Comparison of ENCODE assay signal across 18 cellular contexts in the genomic region with DNA sequence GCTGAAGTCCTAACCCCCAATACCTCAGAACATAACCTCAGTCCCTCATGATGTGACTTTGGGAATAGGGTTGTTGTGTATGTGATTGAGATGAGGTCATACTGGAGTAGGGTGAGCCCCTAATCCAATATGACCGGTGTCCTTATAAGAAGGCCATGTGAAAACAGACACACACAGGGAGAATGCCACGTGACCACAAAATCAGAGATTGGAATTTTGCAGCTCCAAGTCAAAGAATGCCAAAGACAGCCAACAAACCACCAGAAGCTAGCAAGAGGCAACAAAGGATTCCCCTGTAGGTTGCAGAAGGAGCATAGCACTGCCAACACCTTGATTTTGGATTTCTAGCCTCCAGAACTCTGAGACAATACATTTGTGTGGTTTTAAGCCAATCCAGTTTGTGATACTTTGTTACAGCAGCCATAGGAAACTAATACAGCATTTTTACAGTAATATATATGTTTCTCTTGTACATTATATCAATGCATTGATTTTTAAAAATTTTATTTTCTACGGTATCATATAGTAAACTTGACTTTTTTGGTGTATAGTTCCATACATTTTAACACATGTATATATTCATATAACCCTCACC.
"Had no signal": no experiment of that assay in that cellular context is flagged by ENCODE, and none has a peak within 500 bp of the region (broad histone marks: within the 10 kb centered on the region; RNA-seq: fewer than 3 reads in every experiment).

No MANE protein-coding gene starts in this region.

- ATAC-seq: activated CD4-positive, alpha-beta T cell treated with anti-CD3 and anti-CD28 coated beads for 36 hours; activated CD8-positive, alpha-beta T cell treated with anti-CD3 and anti-CD28 coated beads for 36 hours; activated T-cell treated with anti-CD3 and anti-CD28 coated beads, Interleukin-2, amount 50 U/mL, for 4 hours; left lobe of liver; mucosa of descending colon; naive thymus-derived CD4-positive, alpha-beta T cell; stimulated activated naive B cell treated with anti-CD40 and anti-IgM and Interleukin-4, amounts not matched to agents 10 μg/mL and 1 μg/mL and 100 μg/mL, for 72 hours had no signal

- H3K9ac ChIP-seq: parathyroid adenoma had no signal

- H3K27ac Mint-ChIP-seq: activated CD4-positive, alpha-beta T cell treated with anti-CD3 and anti-CD28 coated beads for 36 hours; activated CD8-positive, alpha-beta T cell treated with anti-CD3 and anti-CD28 coated beads for 36 hours; naive thymus-derived CD4-positive, alpha-beta T cell; stimulated activated naive B cell treated with anti-CD40 and anti-IgM and Interleukin-4, amounts not matched to agents 10 μg/mL and 1 μg/mL and 100 μg/mL, for 72 hours; T-helper 1 cell treated with Interleukin-12 subunit alpha and Interleukin-12 subunit beta and Interleukin-4 antibody, amounts not matched to agents 30 μg/mL and 1 μg/mL, for 36 hours had no signal

- H3K27ac ChIP-seq: coronary artery, esophagus muscularis mucosa, neutrophil, parathyroid adenoma, tibial artery, vagina had no signal

- H3K4me1 ChIP-seq: parathyroid adenoma had no signal

- H3K27me3 ChIP-seq: esophagus muscularis mucosa, tibial artery, vagina had no signal

- H3K4me3 ChIP-seq: coronary artery, esophagus muscularis mucosa, mucosa of descending colon, tibial artery, vagina had no signal

- H2AFZ ChIP-seq: parathyroid adenoma had no signal

- H3K36me3 Mint-ChIP-seq: naive thymus-derived CD4-positive, alpha-beta T cell had no signal

- H3K9me3 ChIP-seq: mucosa of descending colon, neutrophil, vagina had no signal

- H3K4me3 Mint-ChIP-seq: activated CD4-positive, alpha-beta T cell treated with anti-CD3 and anti-CD28 coated beads for 36 hours; activated CD8-positive, alpha-beta T cell treated with anti-CD3 and anti-CD28 coated beads for 36 hours; activated T-cell treated with anti-CD3 and anti-CD28 coated beads, Interleukin-2, amount 50 U/mL, for 4 hours; naive thymus-derived CD4-positive, alpha-beta T cell; stimulated activated naive B cell treated with anti-CD40 and anti-IgM and Interleukin-4, amounts not matched to agents 10 μg/mL and 1 μg/mL and 100 μg/mL, for 72 hours; T-helper 1 cell treated with Interleukin-12 subunit alpha and Interleukin-12 subunit beta and Interleukin-4 antibody, amounts not matched to agents 30 μg/mL and 1 μg/mL, for 36 hours had no signal

- H3K79me2 ChIP-seq: parathyroid adenoma had no signal

- DNase-seq: activated CD4-positive, alpha-beta T cell treated with anti-CD3 and anti-CD28 coated beads for 36 hours; activated CD8-positive, alpha-beta T cell treated with anti-CD3 and anti-CD28 coated beads for 36 hours; activated effector memory CD4-positive, alpha-beta T cell treated with Interleukin-2 at 50 U/mL for 16 hours; activated naive CD4-positive, alpha-beta T cell treated with anti-CD3 and anti-CD28 coated beads, Interleukin-2, amount 50 U/mL, for 16 hours; activated T-cell treated with anti-CD3 and anti-CD28 coated beads, Interleukin-2, amount 50 U/mL, for 4 hours; caudate nucleus; mucosa of descending colon; naive thymus-derived CD4-positive, alpha-beta T cell; stimulated activated CD4-positive, alpha-beta T cell treated with anti-CD3 and anti-CD28 coated beads, Interleukin-2, amount 100 ng/mL, for 48 hours; stimulated activated naive B cell treated with anti-CD40 and anti-IgM and Interleukin-4, amounts not matched to agents 10 μg/mL and 1 μg/mL and 100 μg/mL, for 72 hours; tibial artery had no signal

- H3K9me3 Mint-ChIP-seq: activated CD8-positive, alpha-beta T cell treated with anti-CD3 and anti-CD28 coated beads for 36 hours; activated T-cell treated with anti-CD3 and anti-CD28 coated beads, Interleukin-2, amount 50 U/mL, for 4 hours; T-helper 1 cell treated with Interleukin-12 subunit alpha and Interleukin-12 subunit beta and Interleukin-4 antibody, amounts not matched to agents 30 μg/mL and 1 μg/mL, for 36 hours had no signal

- H3K36me3 ChIP-seq: esophagus muscularis mucosa, neutrophil, tibial artery, vagina had no signal
